Comparison of ENCODE assay signal across 18 cellular contexts in the genomic region with DNA sequence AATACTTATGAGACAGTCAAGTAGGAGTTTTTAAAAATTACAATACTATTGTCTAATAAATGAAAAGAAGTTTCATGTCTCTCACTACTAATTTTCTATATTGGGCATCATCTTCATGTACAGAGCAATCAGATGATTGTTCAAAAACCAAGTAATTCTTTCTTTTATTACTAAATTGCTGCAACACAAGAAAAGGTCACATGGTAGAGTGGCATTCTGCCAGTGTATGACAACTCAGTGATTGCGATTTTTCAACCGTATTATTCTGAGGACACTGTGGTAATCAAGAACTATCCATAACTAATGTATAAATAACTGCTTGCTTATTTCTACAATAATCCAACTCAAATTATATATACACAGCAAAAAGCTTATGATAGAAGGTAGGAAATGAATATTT.
DNase-seq lines count a peak whose midpoint lies in the region; TF ChIP-seq lines count a peak whose summit lies in the region.
"Had no signal": no experiment of that assay in that cellular context is flagged by ENCODE, and none has a peak within 500 bp of the region (broad histone marks: within the 10 kb centered on the region; RNA-seq: fewer than 3 reads in every experiment).

No MANE protein-coding gene starts in this region.

- H3K9me3 ChIP-seq in MG63, result no peaks in the 10 kb centered on the region
- no peaks in the 10 kb centered on the region for H3K9me3 ChIP-seq in colonic mucosa
- H3K9me3 ChIP-seq: esophagus muscularis mucosa, SJSA1 had no signal

- H3K4me1 ChIP-seq in colonic mucosa, result peaks cover 4% of the 10 kb centered on the region
- H3K4me1 ChIP-seq: esophagus muscularis mucosa, parathyroid adenoma, SJSA1 had no signal

- peak; percentile 23 for DNase-seq in AG10803 (ENCODE audit: low read depth)
- peak; percentile 13 for DNase-seq in ELR (ENCODE audit: low read depth)
- DNase-seq in RPMI7951 (ENCODE audit: low read depth), result peak; percentile 4
- peak; percentile 50 for DNase-seq in fibroblast of pulmonary artery (ENCODE audit: low read depth)
- no peak for DNase-seq in NCI-H774 (lab: John Stamatoyannopoulos, UW)
- no peak for DNase-seq in MG63
- DNase-seq in stimulated activated CD4-positive, alpha-beta T cell treated with anti-CD3 and anti-CD28 coated beads, Interleukin-4, amount 100 ng/mL, for 4 hours, result no peak
- DNase-seq in colonic mucosa, result no peak
- DNase-seq: activated naive CD8-positive, alpha-beta T cell treated with anti-CD3 and anti-CD28 coated beads, Interleukin-2, amount 10 ng/mL, durations not matched to agents 7 days and 5 days; brain microvascular endothelial cell; islet precursor cell; naive thymus-derived CD4-positive, alpha-beta T cell; NCI-H1694 had no signal

- H3K27ac ChIP-seq in colonic mucosa, result no peak overlapping the region
- H3K27ac ChIP-seq: brain microvascular endothelial cell, esophagus muscularis mucosa, KMS-11, parathyroid adenoma, SJSA1 had no signal

- no peak for TF ChIP-seq CTCF in AG10803 (conservative IDR thresholded peaks at IDR 0.05; ENCODE audit: low read length)
- TF ChIP-seq CTCF in fibroblast of pulmonary artery (IDR thresholded peaks at IDR 0.05; ENCODE audit: low read length, missing control alignments), result no peak
- TF ChIP-seq CTCF in colonic mucosa (IDR thresholded peaks at IDR 0.05), result no peak

- H3K27me3 ChIP-seq in MG63 (no peaks in the 10 kb centered on the region), colonic mucosa (no peaks in the 10 kb centered on the region)
- H3K27me3 ChIP-seq: brain microvascular endothelial cell, esophagus muscularis mucosa, SJSA1 had no signal

- H3K9ac ChIP-seq in colonic mucosa (ENCODE audit: low read depth in 2 of 2, low read length in 2 of 2), result no peak overlapping the region
- H3K9ac ChIP-seq: KMS-11, parathyroid adenoma had no signal

- intact Hi-C loops in colonic mucosa (cut with DNase I), result no loop called here

- H3K36me3 ChIP-seq in MG63, result no peaks in the 10 kb centered on the region
- no peaks in the 10 kb centered on the region for H3K36me3 ChIP-seq in colonic mucosa
- H3K36me3 ChIP-seq: brain microvascular endothelial cell, SJSA1 had no signal

- H3K4me3 ChIP-seq in AG10803 (ENCODE audit: low read length) (no peak overlapping the region), fibroblast of pulmonary artery (replicated peaks; ENCODE audit: low read depth, low read length) (no peak overlapping the region), MG63 (no peak overlapping the region), colonic mucosa (no peak overlapping the region)
- H3K4me3 ChIP-seq: esophagus muscularis mucosa, lung, SJSA1 had no signal

Comparison
In these comparisons a context has a peak if more than half of its experiments do, and no peak if none do; other contexts are left out.
1. DNase-seq: peak in AG10803 (single experiment), ELR (single experiment), RPMI7951 (single experiment) and fibroblast of pulmonary artery (single experiment); none in NCI-H774 (single experiment), MG63 (single experiment), stimulated activated CD4-positive, alpha-beta T cell treated with anti-CD3 and anti-CD28 coated beads, Interleukin-4, amount 100 ng/mL, for 4 hours (0 of 2) and colonic mucosa (single experiment).